In genomic region chr19:7213628-7214328, GRCh38 we compare ENCODE assay signal across 1 cellular context.
TF ChIP-seq lines count a peak whose summit lies in the region.

No MANE protein-coding gene starts in this region.

TF ChIP-seq in GM12878, 131 proteins besides CTCF, POLR2A, EP300 and RAD21 (continued from another document):
- TF ChIP-seq IRF3 (IDR thresholded peaks at IDR 0.05) (no peak), BCLAF1 (IDR thresholded peaks at IDR 0.05) (no peak), NR2F1 (conservative IDR thresholded peaks at IDR 0.05) (peak; percentile 74), CBX5 (IDR thresholded peaks at IDR 0.05; ENCODE audit: low read depth) (no peak), CUX1 (IDR thresholded peaks at IDR 0.05; ENCODE audit: insufficient replicate concordance, low read depth, low read length) (peak; percentile 86), NKRF (conservative IDR thresholded peaks at IDR 0.05) (0 out of 2 replicates have a peak, but pooled peaks have one; percentile 41), SRF (IDR thresholded peaks at IDR 0.05; ENCODE audit: low read depth in 2 of 2, low read length in 2 of 2) (peak in 1 of 2 experiments; percentile 85; a peak in 2 of 4 replicates), BCL3 (IDR thresholded peaks at IDR 0.05; ENCODE audit: borderline replicate concordance, insufficient read depth, low read depth, low read length, poor library complexity, severe bottlenecking) (peak; percentile 62), SIX5 (IDR thresholded peaks at IDR 0.05; ENCODE audit: low read depth, low read length, severe bottlenecking) (no peak), MTA3 (IDR thresholded peaks at IDR 0.05; ENCODE audit: borderline replicate concordance, low read length) (no peak), SMC3 (IDR thresholded peaks at IDR 0.05; ENCODE audit: borderline replicate concordance, low read length) (no peak), MYC (IDR thresholded peaks at IDR 0.05; ENCODE audit: insufficient read depth, insufficient read length, insufficient replicate concordance, low read length, severe bottlenecking) (no peak)
